ENCODE assay signal across 1 cellular context in the genomic region with DNA sequence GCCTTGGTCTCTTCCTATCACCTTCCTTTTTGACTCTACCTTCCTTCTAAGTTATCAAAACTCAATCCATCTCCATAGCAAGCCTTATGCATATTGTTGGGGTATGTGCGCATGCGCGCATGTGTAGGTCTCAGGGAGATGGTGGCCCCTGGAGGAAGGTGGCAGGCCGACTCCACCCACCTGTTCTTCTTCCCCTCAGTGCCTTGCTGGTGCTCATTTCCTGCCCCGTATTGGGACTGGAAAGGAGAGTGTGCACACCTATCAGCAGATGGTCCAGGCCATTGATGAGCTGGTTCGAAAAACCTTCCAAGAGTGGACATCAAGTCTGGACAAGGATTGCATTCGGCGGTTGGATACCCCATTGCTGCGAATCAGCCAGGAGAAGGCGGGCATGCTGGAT.
TF ChIP-seq lines count a peak whose summit lies in the region.

No MANE protein-coding gene starts in this region.

TF ChIP-seq in H1, 55 proteins besides CTCF, POLR2A, EP300 and RAD21:
- no peak for TF ChIP-seq CEBPB (IDR thresholded peaks at IDR 0.05; ENCODE audit: low read depth, low read length)
